21 cellular contexts compared by ENCODE assay signal in genomic region chr18:63150326-63150725, GRCh38.
DNase-seq lines count a peak whose midpoint lies in the region; ATAC-seq and TF ChIP-seq lines count a peak whose summit lies in the region.
"Had no signal": no experiment of that assay in that cellular context is flagged by ENCODE, and none has a peak within 500 bp of the region (broad histone marks: within the 10 kb centered on the region; RNA-seq: fewer than 3 reads in every experiment).

No MANE protein-coding gene starts in this region.

- H2AFZ ChIP-seq in DND-41 (ENCODE audit: low read depth, low read length): no peak overlapping the region
- H2AFZ ChIP-seq: neural progenitor cell had no signal

- POLR2A ChIA-PET in activated CD4-positive, alpha-beta T cell treated with anti-CD3 and anti-CD28 coated beads for 36 hours (lab: Charles Lee): interaction anchor here (0.7 kb wide), 1 partner anchor 86 kb away, joined by 3 read pairs; no protein-coding TSS in a partner anchor

- peaks cover 14% of the 10 kb centered on the region for H3K36me3 ChIP-seq in DND-41 (ENCODE audit: insufficient read depth, low read length)
- H3K36me3 ChIP-seq: left ventricle myocardium inferior, neural progenitor cell, prostate gland had no signal

- H3K9me3 ChIP-seq in DND-41 (ENCODE audit: insufficient read depth, low read length, severe bottlenecking) (no peaks in the 10 kb centered on the region), T-helper 17 cell (ENCODE audit: control insufficient read depth, low read length, poor library complexity, severe bottlenecking) (no peaks in the 10 kb centered on the region)
- H3K9me3 ChIP-seq: body of pancreas, left ventricle myocardium inferior, prostate gland had no signal

- intact Hi-C loops in activated CD4-positive, alpha-beta T cell treated with anti-CD3 and anti-CD28 coated beads for 36 hours (cut with DNase I, micrococcal nuclease): loop anchor here in 1 of 2 experiments (10.0 kb wide), 2 partner anchors 306 to 626 kb away; partner anchors contain the start of gene ZCCHC2

- H3K27me3 ChIP-seq in DND-41 (ENCODE audit: insufficient read depth, low read length, poor library complexity): no peaks in the 10 kb centered on the region
- H3K27me3 ChIP-seq: body of pancreas, neural progenitor cell had no signal

- peaks cover 91% of the 10 kb centered on the region for H3K79me2 ChIP-seq in DND-41 (ENCODE audit: insufficient read depth, low read length)

- no peak overlapping the region for H3K4me3 ChIP-seq in DND-41 (ENCODE audit: low read depth in 1 of 2, low read length in 2 of 2)
- H3K4me3 ChIP-seq: body of pancreas, left ventricle myocardium inferior, neural progenitor cell, prostate gland had no signal

- H3K27ac ChIP-seq in DND-41 (ENCODE audit: low read length): 0 out of 2 replicates have a peak overlapping the region, but pooled peaks have one; percentile 32
- H3K27ac ChIP-seq: foreskin keratinocyte, left ventricle myocardium inferior, neural progenitor cell, prostate gland had no signal

- peak overlapping the region; percentile 38 for H3K27ac Mint-ChIP-seq in activated CD4-positive, alpha-beta T cell treated with anti-CD3 and anti-CD28 coated beads for 36 hours
- H3K27ac Mint-ChIP-seq in T-helper 17 cell (peak overlapping the region; percentile 100), nephron (peak overlapping the region; percentile 31 to 55 (median 54))
- H3K27ac Mint-ChIP-seq: neural progenitor cell had no signal

- H3K4me1 ChIP-seq in DND-41 (ENCODE audit: insufficient read depth, low read length): peaks cover 41% of the 10 kb centered on the region
- H3K4me1 ChIP-seq: neural progenitor cell, prostate gland had no signal

- CTCF ChIA-PET in activated CD4-positive, alpha-beta T cell treated with anti-CD3 and anti-CD28 coated beads for 36 hours (lab: Charles Lee): interaction anchor here (1.0 to 2.0 kb wide), 7 partner anchors 16 to 173 kb away, joined by 3 to 6 read pairs (median 4); partner anchors contain the start of gene BCL2

- peaks cover 62% of the 10 kb centered on the region for H3K4me1 Mint-ChIP-seq in activated CD4-positive, alpha-beta T cell treated with anti-CD3 and anti-CD28 coated beads for 36 hours
- H3K4me1 Mint-ChIP-seq in T-helper 17 cell: peaks cover 53% of the 10 kb centered on the region
- H3K4me1 Mint-ChIP-seq in nephron: peaks cover 63% of the 10 kb centered on the region

- H3K27me3 Mint-ChIP-seq in activated CD4-positive, alpha-beta T cell treated with anti-CD3 and anti-CD28 coated beads for 36 hours: no peaks in the 10 kb centered on the region
- H3K27me3 Mint-ChIP-seq in T-helper 17 cell (no peaks in the 10 kb centered on the region), nephron (ENCODE audit: low read depth) (peaks cover 4% of the 10 kb centered on the region)
- H3K27me3 Mint-ChIP-seq: activated CD4-positive, alpha-beta memory T cell treated with anti-CD3 and anti-CD28 coated beads for 36 hours had no signal

- no peak for ATAC-seq in activated CD4-positive, alpha-beta T cell treated with anti-CD3 and anti-CD28 coated beads for 36 hours
- ATAC-seq in DND-41 (ENCODE audit: insufficient read depth, low read depth): no peak
- no peak for ATAC-seq in T-helper 17 cell
- no peak for ATAC-seq in HG03159 (IDR thresholded peaks at IDR 0.05; ENCODE audit: unreplicated experiment)
- ATAC-seq: body of pancreas, foreskin keratinocyte had no signal

- TF ChIP-seq CTCF in DND-41 (IDR thresholded peaks at IDR 0.05; ENCODE audit: borderline replicate concordance, extremely low read depth, low read length, poor library complexity, severe bottlenecking) (no peak), nephron (IDR thresholded peaks at IDR 0.05; ENCODE audit: unreplicated experiment in 3 of 3) (no peak)

- H3K36me3 Mint-ChIP-seq in activated CD4-positive, alpha-beta T cell treated with anti-CD3 and anti-CD28 coated beads for 36 hours (ENCODE audit: low read depth): peaks cover 35% of the 10 kb centered on the region
- H3K36me3 Mint-ChIP-seq in T-helper 17 cell (ENCODE audit: low read depth) (peaks cover 3% of the 10 kb centered on the region), nephron (ENCODE audit: low read depth) (no peaks in the 10 kb centered on the region)
- H3K36me3 Mint-ChIP-seq: neural progenitor cell had no signal

- H3K9me3 Mint-ChIP-seq in activated CD4-positive, alpha-beta T cell treated with anti-CD3 and anti-CD28 coated beads for 36 hours (ENCODE audit: low read depth): no peaks in the 10 kb centered on the region
- no peaks in the 10 kb centered on the region for H3K9me3 Mint-ChIP-seq in nephron
- H3K9me3 Mint-ChIP-seq: activated CD4-positive, alpha-beta memory T cell treated with anti-CD3 and anti-CD28 coated beads for 36 hours; neural progenitor cell had no signal

- H3K4me3 Mint-ChIP-seq in activated CD4-positive, alpha-beta T cell treated with anti-CD3 and anti-CD28 coated beads for 36 hours: no peak overlapping the region
- no peak overlapping the region for H3K4me3 Mint-ChIP-seq in T-helper 17 cell
- H3K4me3 Mint-ChIP-seq in nephron: no peak overlapping the region
- H3K4me3 Mint-ChIP-seq: activated CD4-positive, alpha-beta memory T cell treated with anti-CD3 and anti-CD28 coated beads for 36 hours; neural progenitor cell had no signal

- H3K9ac ChIP-seq in DND-41 (ENCODE audit: low read depth, low read length): no peak overlapping the region
- H3K9ac ChIP-seq: neural progenitor cell had no signal

- no peak for DNase-seq in activated CD4-positive, alpha-beta T cell treated with anti-CD3 and anti-CD28 coated beads for 36 hours
- DNase-seq in activated CD4-positive, alpha-beta T cell treated with anti-CD3 and anti-CD28 coated beads, Interleukin-2, amount 50 U/mL, for 1 hour: no peak
- DNase-seq in DND-41 (no peak), T-helper 17 cell (no peak), NCI-H1417 treated with DMSO at 0.1 percent for 48 hours (lab: John Stamatoyannopoulos, UW) (no peak), NCI-H82 treated with DMSO at 0.1 percent for 48 hours (lab: John Stamatoyannopoulos, UW; ENCODE audit: unreplicated experiment) (no peak)
- DNase-seq: 8988T; activated CD4-positive, alpha-beta memory T cell treated with anti-CD3 and anti-CD28 coated beads for 36 hours; AML-193; body of pancreas; effector CD8-positive, alpha-beta T cell; foreskin keratinocyte; GOT3; hypothalamus; left ventricle myocardium inferior; NCI-H1417; T-helper 2 cell had no signal

- H4K20me1 ChIP-seq in DND-41 (ENCODE audit: insufficient read depth, low read length): peaks cover 7% of the 10 kb centered on the region; the same call in 1 of the 2 replicates

- H3K4me2 ChIP-seq in DND-41 (ENCODE audit: insufficient read depth, low read length): no peak overlapping the region
- H3K4me2 ChIP-seq: neural progenitor cell had no signal

Comparison
In these comparisons a context has a peak if more than half of its experiments do, and no peak if none do; other contexts are left out.
1. H3K27ac Mint-ChIP-seq: peak in every context shown above with its lines; median percentile 100 in T-helper 17 cell; 54 in nephron; 38 in activated CD4-positive, alpha-beta T cell treated with anti-CD3 and anti-CD28 coated beads for 36 hours.